ENCODE assay signal across 12 cellular contexts in the genomic region with DNA sequence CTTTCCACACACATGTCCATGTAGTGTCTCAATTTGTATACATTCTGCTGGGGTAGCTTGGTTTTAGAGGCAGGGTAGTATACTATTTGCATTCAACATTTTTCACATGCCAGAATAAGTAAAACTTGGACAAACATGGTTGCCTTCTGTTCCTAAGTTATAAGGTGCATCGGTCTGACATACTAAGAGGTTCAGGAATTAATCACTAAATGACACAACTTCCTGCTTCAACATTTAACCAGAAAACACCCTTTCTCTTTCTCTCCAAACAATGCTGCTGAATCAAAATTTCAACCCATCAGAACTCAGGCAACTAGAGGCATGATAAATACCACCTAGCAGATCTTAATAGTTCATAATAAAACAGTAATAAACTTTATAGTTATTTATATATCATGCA. TPM values are rescaled to one million over a fixed set of nuclear protein-coding genes. Genes with fewer than 3 reads are reported as not detected.
DNase-seq lines count a peak whose midpoint lies in the region; ATAC-seq and TF ChIP-seq lines count a peak whose summit lies in the region.
"Had no signal": no experiment of that assay in that cellular context is flagged by ENCODE, and none has a peak within 500 bp of the region (broad histone marks: within the 10 kb centered on the region; RNA-seq: fewer than 3 reads in every experiment).

No MANE protein-coding gene starts in this region.

- POLR2A ChIA-PET in CD8-positive, alpha-beta memory T cell (lab: Charles Lee), result no interaction called here

- no peak overlapping the region for H3K9ac ChIP-seq in endodermal cell (ENCODE audit: extremely low read depth, low read length, poor library complexity, severe bottlenecking)
- no peak overlapping the region for H3K9ac ChIP-seq in smooth muscle cell (ENCODE audit: low read depth)
- H3K9ac ChIP-seq: parathyroid adenoma had no signal

- H3K27me3 Mint-ChIP-seq in CD8-positive, alpha-beta memory T cell, result no peaks in the 10 kb centered on the region
- no peaks in the 10 kb centered on the region for H3K27me3 Mint-ChIP-seq in effector memory CD8-positive, alpha-beta T cell
- no peaks in the 10 kb centered on the region for H3K27me3 Mint-ChIP-seq in endodermal cell (ENCODE audit: insufficient read depth)
- no peaks in the 10 kb centered on the region for H3K27me3 Mint-ChIP-seq in mesothelial cell of epicardium (ENCODE audit: low read depth)

- no peak overlapping the region for H3K27ac ChIP-seq in CD8-positive, alpha-beta memory T cell (ENCODE audit: low read depth, low read length)
- H3K27ac ChIP-seq in RWPE2 (ENCODE audit: poor library complexity, severe bottlenecking), result peak overlapping the region; percentile 52
- no peak overlapping the region for H3K27ac ChIP-seq in endodermal cell (ENCODE audit: low read depth, low read length)
- no peak overlapping the region for H3K27ac ChIP-seq in smooth muscle cell (ENCODE audit: low read depth)
- H3K27ac ChIP-seq: parathyroid adenoma had no signal

- TF ChIP-seq CTCF in RWPE2 (IDR thresholded peaks at IDR 0.05; ENCODE audit: poor library complexity, severe bottlenecking) (no peak), endodermal cell (conservative IDR thresholded peaks at IDR 0.05) (no peak), mesothelial cell of epicardium (IDR thresholded peaks at IDR 0.05; ENCODE audit: unreplicated experiment) (no peak), smooth muscle cell (IDR thresholded peaks at IDR 0.05; ENCODE audit: borderline replicate concordance, insufficient read depth, poor library complexity, severe bottlenecking) (no peak)

- H3K9me3 Mint-ChIP-seq in CD8-positive, alpha-beta memory T cell, result no peaks in the 10 kb centered on the region
- no peaks in the 10 kb centered on the region for H3K9me3 Mint-ChIP-seq in effector memory CD8-positive, alpha-beta T cell
- H3K9me3 Mint-ChIP-seq in endodermal cell, result no peaks in the 10 kb centered on the region
- no peaks in the 10 kb centered on the region for H3K9me3 Mint-ChIP-seq in mesothelial cell of epicardium

- no peaks in the 10 kb centered on the region for H4K20me1 ChIP-seq in smooth muscle cell (ENCODE audit: low read depth)

- no peak overlapping the region for H3K4me3 Mint-ChIP-seq in CD8-positive, alpha-beta memory T cell
- H3K4me3 Mint-ChIP-seq in effector memory CD8-positive, alpha-beta T cell, result no peak overlapping the region
- H3K4me3 Mint-ChIP-seq in endodermal cell (no peak overlapping the region), mesothelial cell of epicardium (no peak overlapping the region)

- H3K27me3 ChIP-seq in CD8-positive, alpha-beta memory T cell (ENCODE audit: insufficient read depth, low read length, poor library complexity, severe bottlenecking), result no peaks in the 10 kb centered on the region
- H3K27me3 ChIP-seq in RWPE2 (ENCODE audit: insufficient read depth, poor library complexity, severe bottlenecking) (no peaks in the 10 kb centered on the region), endodermal cell (ENCODE audit: control insufficient read depth, insufficient read depth, low read length, poor library complexity, severe bottlenecking) (no peaks in the 10 kb centered on the region), smooth muscle cell (ENCODE audit: low read depth) (no peaks in the 10 kb centered on the region)

- H2AFZ ChIP-seq in smooth muscle cell (ENCODE audit: low read depth), result no peak overlapping the region
- H2AFZ ChIP-seq: parathyroid adenoma had no signal

- H3K4me3 ChIP-seq in CD8-positive, alpha-beta memory T cell (ENCODE audit: low read length), result no peak overlapping the region
- no peak overlapping the region for H3K4me3 ChIP-seq in RWPE2 (ENCODE audit: severe bottlenecking)
- no peak overlapping the region for H3K4me3 ChIP-seq in endodermal cell (ENCODE audit: low read length)
- no peak overlapping the region for H3K4me3 ChIP-seq in smooth muscle cell

- H3K4me1 ChIP-seq in CD8-positive, alpha-beta memory T cell (ENCODE audit: insufficient read depth, low read length), result peaks cover 7% of the 10 kb centered on the region
- H3K4me1 ChIP-seq in RWPE2 (ENCODE audit: insufficient read depth, poor library complexity, severe bottlenecking) (peaks cover 21% of the 10 kb centered on the region), endodermal cell (ENCODE audit: control insufficient read depth, insufficient read depth, low read length) (no peaks in the 10 kb centered on the region), smooth muscle cell (ENCODE audit: low read depth) (no peaks in the 10 kb centered on the region)
- H3K4me1 ChIP-seq: parathyroid adenoma had no signal

- no peak overlapping the region for H3K4me2 ChIP-seq in smooth muscle cell

- peaks cover 0 to 65% (median 25%) of the 10 kb centered on the region in 3 donors for H3K36me3 Mint-ChIP-seq in CD8-positive, alpha-beta memory T cell
- H3K36me3 Mint-ChIP-seq in effector memory CD8-positive, alpha-beta T cell (ENCODE audit: insufficient read depth), result peaks cover 8% of the 10 kb centered on the region
- H3K36me3 Mint-ChIP-seq in endodermal cell (ENCODE audit: low read depth) (peaks cover 7% of the 10 kb centered on the region), mesothelial cell of epicardium (peaks cover 8% of the 10 kb centered on the region)

- no peak for DNase-seq in CD8-positive, alpha-beta memory T cell
- DNase-seq in RWPE2 (ENCODE audit: low spot score), result no peak
- no peak for DNase-seq in effector memory CD8-positive, alpha-beta T cell
- no peak for DNase-seq in endodermal cell
- DNase-seq in NOMO-1 (lab: John Stamatoyannopoulos, UW; ENCODE audit: unreplicated experiment in 2 of 2), result no peak
- DNase-seq in mesothelial cell of epicardium (ENCODE audit: low spot score in 2 of 2, unreplicated experiment in 2 of 2), result no peak
- DNase-seq in smooth muscle cell (lab: John Stamatoyannopoulos, UW; ENCODE audit: unreplicated experiment), result no peak
- DNase-seq: caudate nucleus, DMS79, NCI-H1105 had no signal

- no peaks in the 10 kb centered on the region for H3K36me3 ChIP-seq in CD8-positive, alpha-beta memory T cell (ENCODE audit: insufficient read depth, low read length)
- 0 out of 2 replicates have a peak, but pooled peaks cover 2% of the 10 kb centered on the region for H3K36me3 ChIP-seq in RWPE2 (ENCODE audit: low read depth)
- peaks cover 5% of the 10 kb centered on the region for H3K36me3 ChIP-seq in endodermal cell (ENCODE audit: control insufficient read depth, insufficient read depth, low read length)
- H3K36me3 ChIP-seq in smooth muscle cell (ENCODE audit: low read depth), result no peaks in the 10 kb centered on the region

- H3K79me2 ChIP-seq in smooth muscle cell (ENCODE audit: low read depth), result no peaks in the 10 kb centered on the region
- H3K79me2 ChIP-seq: parathyroid adenoma had no signal

- H3K9me3 ChIP-seq in CD8-positive, alpha-beta memory T cell (ENCODE audit: low read length), result no peaks in the 10 kb centered on the region
- H3K9me3 ChIP-seq in RWPE2 (ENCODE audit: severe bottlenecking), result no peaks in the 10 kb centered on the region
- no peaks in the 10 kb centered on the region for H3K9me3 ChIP-seq in endodermal cell (ENCODE audit: control insufficient read depth, low read length)
- H3K9me3 ChIP-seq in smooth muscle cell (replicated peaks; ENCODE audit: low read depth), result no peaks in the 10 kb centered on the region

- no peaks in the 10 kb centered on the region for H3F3A ChIP-seq in smooth muscle cell (ENCODE audit: low read depth)

- H3K27ac Mint-ChIP-seq in CD8-positive, alpha-beta memory T cell, result peak overlapping the region in 6 of 8 donors; percentile 0 to 87 (median 40)
- H3K27ac Mint-ChIP-seq in effector memory CD8-positive, alpha-beta T cell, result peak overlapping the region; percentile 85 to 89
- H3K27ac Mint-ChIP-seq in endodermal cell (no peak overlapping the region), mesothelial cell of epicardium (no peak overlapping the region)

- 86 to 96% methylated on average over 1 of the region's 1 CpG for WGBS in endodermal cell (ENCODE audit: insufficient coverage in 1 of 2, insufficient read length in 1 of 2), 2 experiments
- 100% methylated on average over 1 of the region's 1 CpG for WGBS in smooth muscle cell (ENCODE audit: low lambda C conversion rate)

- CTCF ChIA-PET in CD8-positive, alpha-beta memory T cell (lab: Charles Lee), result no interaction called here

- peaks cover 22 to 30% (median 29%) of the 10 kb centered on the region in 3 donors for H3K4me1 Mint-ChIP-seq in CD8-positive, alpha-beta memory T cell
- H3K4me1 Mint-ChIP-seq in effector memory CD8-positive, alpha-beta T cell (ENCODE audit: low read depth in 2 of 2), result peaks cover 15 to 27% of the 10 kb centered on the region in 2 donors
- H3K4me1 Mint-ChIP-seq in endodermal cell (peaks cover 2% of the 10 kb centered on the region), mesothelial cell of epicardium (peaks cover 17% of the 10 kb centered on the region)

- ATAC-seq in GM19351 (IDR thresholded peaks at IDR 0.05; ENCODE audit: unreplicated experiment) (peak; percentile 37), RWPE2 (ENCODE audit: low read depth) (peak; percentile 58)
- ATAC-seq in effector memory CD8-positive, alpha-beta T cell (replicated peaks), result no peak

RNA-seq across cellular contexts. Expression of a gene that starts 56.9 kb away (rescaled TPM):
- 10 to 100 TPM; 12.1 to 13.0 TPM for total RNA-seq in CD8-positive, alpha-beta memory T cell
- polyA plus RNA-seq in CD8-positive, alpha-beta memory T cell, result 28.7 TPM
- 10 to 100 TPM; 18.4 to 18.6 TPM for total RNA-seq in endodermal cell
- polyA plus RNA-seq in endodermal cell (2013, experiment 1 of 2), result 9.8 TPM
- polyA plus RNA-seq in endodermal cell (2013, experiment 2 of 2), result 10.0 TPM
- total RNA-seq in mesothelial cell of epicardium, result 26.5 to 31.3 TPM (median 28.7 TPM) in 3 replicates
- total RNA-seq in smooth muscle cell, result 29.5 and 39.4 TPM in 2 replicates
- 28.1 and 28.3 TPM in 2 replicates for polyA plus RNA-seq in smooth muscle cell

Comparison
In these comparisons a context has a peak if more than half of its experiments do, and no peak if none do; other contexts are left out.
1. H3K27ac Mint-ChIP-seq: peak in CD8-positive, alpha-beta memory T cell (6 of 8) and effector memory CD8-positive, alpha-beta T cell (2 of 2); none in endodermal cell (single experiment) and mesothelial cell of epicardium (single experiment).